1 cellular context compared by ENCODE assay signal in genomic region chr6:107941627-107942026, GRCh38.
TF ChIP-seq lines count a peak whose summit lies in the region.

No MANE protein-coding gene starts in this region.

TF ChIP-seq in GM23338, 12 proteins besides CTCF, POLR2A, EP300 and RAD21:
- TF ChIP-seq ZNF462 (CRISPR knock-in tag; IDR thresholded peaks at IDR 0.05), result no peak
- no peak for TF ChIP-seq ZNF114 (CRISPR knock-in tag; IDR thresholded peaks at IDR 0.05)
- TF ChIP-seq EZH2phosphoT487 (IDR thresholded peaks at IDR 0.05; ENCODE audit: unreplicated experiment), result no peak
- no peak for TF ChIP-seq NANOG (IDR thresholded peaks at IDR 0.05; ENCODE audit: borderline replicate concordance)
- no peak for TF ChIP-seq ZNF331 (CRISPR knock-in tag; IDR thresholded peaks at IDR 0.05; ENCODE audit: low read depth)
- TF ChIP-seq EZH2 (IDR thresholded peaks at IDR 0.05; ENCODE audit: low read depth, unreplicated experiment), result no peak
